Comparison of ENCODE assay signal across 29 cellular contexts in the genomic region with DNA sequence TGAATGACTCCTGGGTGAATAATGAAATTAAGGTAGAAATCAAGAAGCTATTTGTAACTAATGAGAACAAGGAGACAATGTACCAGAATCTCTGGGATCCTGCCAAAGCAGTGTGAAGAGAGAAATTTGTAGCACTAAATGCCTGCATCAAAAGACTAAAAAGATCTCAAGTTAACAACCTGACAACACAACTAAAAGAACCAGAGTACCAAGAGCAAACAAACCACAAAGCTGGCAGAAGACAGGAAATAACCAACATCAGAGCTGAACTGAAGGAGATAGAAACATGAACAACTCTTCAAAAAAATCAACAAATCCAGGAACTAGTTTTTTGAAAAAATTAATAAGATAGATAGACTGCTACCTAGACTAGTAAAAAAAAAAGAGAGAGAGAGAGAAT. TPM values are rescaled to one million over a fixed set of nuclear protein-coding genes. Genes with fewer than 3 reads are reported as not detected.
"Had no signal": no experiment of that assay in that cellular context is flagged by ENCODE, and none has a peak within 500 bp of the region (broad histone marks: within the 10 kb centered on the region; RNA-seq: fewer than 3 reads in every experiment).

No MANE protein-coding gene starts in this region.

- H3K27me3 Mint-ChIP-seq: stimulated activated naive CD8-positive, alpha-beta T cell treated with anti-CD3 and anti-CD28 coated beads, Interleukin-15, amount 100 ng/mL, for 72 hours had no signal

- DNase-seq: hypothalamus; immature natural killer cell; kidney; left colon; left lung; lower lobe of right lung; mammary epithelial cell; mesenchymal stem cell; ovary; right lobe of liver; stimulated activated CD4-positive, alpha-beta T cell treated with anti-CD3 and anti-CD28 coated beads, Interleukin-1b, Interleukin-23, amount 100 ng/mL, for 48 hours; stimulated activated CD4-positive, alpha-beta T cell treated with anti-CD3 and anti-CD28 coated beads, Interleukin-2, amount 100 ng/mL, for 48 hours; stimulated activated CD4-positive, alpha-beta T cell treated with anti-CD3 and anti-CD28 coated beads, Interleukin-4, amount 100 ng/mL, for 4 hours; stimulated activated CD8-positive, alpha-beta memory T cell treated with anti-CD3 and anti-CD28 coated beads, Interleukin-4, amount 100 ng/mL, for 48 hours; stimulated activated naive CD4-positive, alpha-beta T cell treated with Interleukin-2 at 50 U/mL for 16 hours; stimulated activated naive CD8-positive, alpha-beta T cell treated with anti-CD3 and anti-CD28 coated beads, Interleukin-15, amount 100 ng/mL, for 72 hours; substantia nigra; uterus had no signal

- H3K4me3 Mint-ChIP-seq: immature natural killer cell; natural killer cell treated with Interleukin-12 subunit alpha and Interleukin-12 subunit beta and Interleukin-15 and Interleukin-18, amount 100 ng/mL, for 72 hours; stimulated activated memory B cell treated with anti-CD40 and anti-IgM and Interleukin-4, amounts not matched to agents 10 μg/mL and 1 μg/mL and 100 μg/mL, for 72 hours; stimulated activated naive CD8-positive, alpha-beta T cell treated with anti-CD3 and anti-CD28 coated beads, Interleukin-15, amount 100 ng/mL, for 72 hours; type B pancreatic cell had no signal

- H3K27me3 ChIP-seq: left lung, ovary, right atrium auricular region, right lobe of liver, tibial nerve, uterus had no signal

- ATAC-seq: left colon; left lung; lower lobe of right lung; natural killer cell treated with Interleukin-12 subunit alpha and Interleukin-12 subunit beta and Interleukin-15 and Interleukin-18, amount 100 ng/mL, for 72 hours; right lobe of liver; stimulated activated memory B cell treated with anti-CD40 and anti-IgM and Interleukin-4, amounts not matched to agents 10 μg/mL and 1 μg/mL and 100 μg/mL, for 72 hours; stimulated activated naive CD8-positive, alpha-beta T cell treated with anti-CD3 and anti-CD28 coated beads, Interleukin-15, amount 100 ng/mL, for 72 hours had no signal

- H3K9me3 ChIP-seq: ovary, right lobe of liver, uterus had no signal

- H3K4me3 ChIP-seq: left lung, lower lobe of right lung, ovary, right atrium auricular region, right lobe of liver, smooth muscle cell, tibial nerve, uterus had no signal

- H3K27ac ChIP-seq: left lung, lower lobe of right lung, ovary, right atrium auricular region, right lobe of liver, tibial nerve, uterus had no signal

- H3K27ac Mint-ChIP-seq: immature natural killer cell; natural killer cell treated with Interleukin-12 subunit alpha and Interleukin-12 subunit beta and Interleukin-15 and Interleukin-18, amount 100 ng/mL, for 72 hours; progenitor cell of endocrine pancreas; stimulated activated memory B cell treated with anti-CD40 and anti-IgM and Interleukin-4, amounts not matched to agents 10 μg/mL and 1 μg/mL and 100 μg/mL, for 72 hours; type B pancreatic cell had no signal

- H3K36me3 Mint-ChIP-seq: stimulated activated memory B cell treated with anti-CD40 and anti-IgM and Interleukin-4, amounts not matched to agents 10 μg/mL and 1 μg/mL and 100 μg/mL, for 72 hours; type B pancreatic cell had no signal

- H3K4me1 Mint-ChIP-seq: stimulated activated memory B cell treated with anti-CD40 and anti-IgM and Interleukin-4, amounts not matched to agents 10 μg/mL and 1 μg/mL and 100 μg/mL, for 72 hours had no signal

RNA-seq across cellular contexts. Expression of gene CFAP299, which starts 8.4 kb away (rescaled TPM):
- total RNA-seq: left colon; liver; mammary epithelial cell; mucosa of gallbladder; natural killer cell treated with Interleukin-12 subunit alpha and Interleukin-12 subunit beta and Interleukin-15 and Interleukin-18, amount 100 ng/mL, for 72 hours; right atrium auricular region; right lobe of liver; smooth muscle cell; ureter had no signal
- polyA plus RNA-seq: liver, mammary epithelial cell, neural cell, smooth muscle cell had no signal
